In the genomic region with DNA sequence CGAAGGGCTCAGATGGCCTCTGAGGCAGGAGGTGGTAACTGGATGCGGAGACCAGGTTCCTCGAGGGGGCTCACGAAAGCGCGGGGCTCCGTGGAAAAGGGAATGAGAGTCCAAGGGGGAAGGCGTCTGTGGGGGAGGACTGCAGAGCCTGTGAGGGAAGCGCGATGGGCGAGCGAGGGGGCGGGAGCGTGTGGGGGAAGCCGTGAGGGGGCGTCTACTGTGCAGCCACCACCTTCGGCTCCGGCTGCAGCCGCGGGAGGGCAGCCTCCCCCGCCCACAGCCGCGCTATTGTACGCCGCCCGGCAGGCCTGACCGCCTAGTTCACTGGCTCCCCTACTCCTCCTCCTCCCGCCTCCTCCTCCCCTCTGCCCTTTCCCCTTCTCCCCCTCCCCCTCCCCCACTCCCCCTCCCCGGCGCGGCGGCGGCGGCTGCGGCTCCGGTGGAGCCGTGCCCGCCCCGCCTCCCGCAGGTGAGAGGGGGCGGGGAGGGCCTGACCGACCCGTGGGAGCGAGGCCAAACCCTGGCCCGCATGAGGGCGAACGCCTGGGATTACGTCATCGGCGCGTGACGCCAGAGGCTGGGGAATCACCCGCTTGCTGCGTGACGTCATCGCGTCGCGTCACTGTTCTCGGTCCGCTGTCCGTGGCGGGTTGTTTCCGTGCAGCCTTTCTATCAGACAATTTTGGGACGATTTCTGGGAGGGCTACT, we compare ENCODE assay signal across 1 cellular context.
TF ChIP-seq lines count a peak whose summit lies in the region.

TSS of gene PAK1 (minus strand) at position 294 of the 708 bp plus-strand sequence. CDS start 81,574 bp downstream, outside the sequence.

TF ChIP-seq in PFSK-1, 5 proteins besides CTCF, POLR2A, EP300 and RAD21:
- TF ChIP-seq TAF1 (IDR thresholded peaks at IDR 0.05; ENCODE audit: borderline replicate concordance, insufficient read depth, low read length) (no peak), REST (IDR thresholded peaks at IDR 0.05; ENCODE audit: insufficient read depth in 1 of 2, low read depth in 2 of 2, low read length in 2 of 2) (peak; percentile 11 to 62; a peak in 1 of 4 replicates), SIN3A (IDR thresholded peaks at IDR 0.05; ENCODE audit: borderline replicate concordance, insufficient read depth, low read length) (no peak), POLR2AphosphoS5 (IDR thresholded peaks at IDR 0.05; ENCODE audit: low read depth, low read length) (no peak), FOXP2 (optimal IDR thresholded peaks at IDR 0.05; ENCODE audit: borderline replicate concordance, extremely low read depth, extremely low read length, insufficient read depth) (peak; percentile 71)
